15 cellular contexts compared by ENCODE assay signal in the genomic region with DNA sequence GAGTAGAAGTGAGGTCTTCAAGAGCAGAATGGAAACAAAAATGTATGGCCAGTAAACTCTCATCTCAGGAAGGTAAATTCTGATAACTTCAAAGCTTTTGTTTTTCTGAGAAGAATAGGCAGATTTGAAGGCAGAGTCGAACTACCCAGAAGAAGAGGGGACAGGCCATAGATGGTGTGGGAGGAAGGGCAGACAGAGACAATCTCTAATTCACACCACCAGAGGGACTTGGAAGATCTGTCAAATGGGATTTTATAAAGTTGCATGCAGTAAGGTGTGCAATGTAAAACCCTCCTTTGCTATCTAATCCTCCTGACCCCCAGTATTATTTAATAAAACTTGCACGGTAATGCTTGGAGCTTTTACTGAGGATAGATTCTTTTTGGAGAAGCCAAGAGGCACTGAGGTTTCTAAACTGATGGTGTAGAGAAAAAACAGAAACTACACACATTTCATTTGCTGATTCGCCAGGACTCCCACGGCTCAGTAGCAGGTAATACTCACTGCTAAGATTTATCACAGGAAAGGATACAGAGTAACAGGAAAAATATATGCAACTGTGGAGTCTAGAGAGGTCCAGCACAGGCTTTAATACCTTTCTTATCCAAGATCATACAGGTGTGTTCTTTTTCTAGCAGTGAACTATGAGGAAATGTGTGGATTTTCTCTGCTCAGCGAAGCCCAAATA. TPM values are rescaled to one million over a fixed set of nuclear protein-coding genes. Genes with fewer than 3 reads are reported as not detected.
DNase-seq lines count a peak whose midpoint lies in the region; ATAC-seq, FAIRE-seq and TF ChIP-seq lines count a peak whose summit lies in the region.
"Had no signal": no experiment of that assay in that cellular context is flagged by ENCODE, and none has a peak within 500 bp of the region (broad histone marks: within the 10 kb centered on the region; RNA-seq: fewer than 3 reads in every experiment).

No MANE protein-coding gene starts in this region.

- H3K4me1 ChIP-seq in left ventricle myocardium inferior: peaks cover 3% of the 10 kb centered on the region
- no peaks in the 10 kb centered on the region for H3K4me1 ChIP-seq in OCI-LY3 (ENCODE audit: low read length)
- peaks cover 6% of the 10 kb centered on the region for H3K4me1 ChIP-seq in endothelial cell of umbilical vein (ENCODE audit: control insufficient read depth, extremely low read depth, insufficient read depth, low read length)
- no peaks in the 10 kb centered on the region for H3K4me1 ChIP-seq in prostate gland (replicated peaks)

- H2AFZ ChIP-seq in OCI-LY3 (ENCODE audit: low read depth, low read length) (no peak overlapping the region), endothelial cell of umbilical vein (ENCODE audit: low read depth, low read length) (no peak overlapping the region)

- POLR2A ChIA-PET in endothelial cell of umbilical vein (lab: Charles Lee): no interaction called here

- H3K36me3 ChIP-seq in left ventricle myocardium inferior (peaks cover 9% of the 10 kb centered on the region), OCI-LY3 (replicated peaks; ENCODE audit: low read depth, low read length) (peaks cover 15% of the 10 kb centered on the region), endothelial cell of umbilical vein (ENCODE audit: control insufficient read depth in 2 of 2, extremely low read depth in 1 of 2, insufficient read depth in 2 of 2, low read length in 2 of 2) (peaks cover 3 to 8% of the 10 kb centered on the region in 2 experiments), prostate gland (no peaks in the 10 kb centered on the region)

- no peak overlapping the region for H3K4me2 ChIP-seq in OCI-LY3 (ENCODE audit: low read length)
- H3K4me2 ChIP-seq in endothelial cell of umbilical vein (ENCODE audit: insufficient read depth, low read length): no peak overlapping the region
- H3K4me2 ChIP-seq: smooth muscle cell had no signal

- no peaks in the 10 kb centered on the region for H3K9me1 ChIP-seq in endothelial cell of umbilical vein (replicated peaks; ENCODE audit: control insufficient read depth, extremely low read depth, insufficient read depth, low read length)

- H3K36me3 Mint-ChIP-seq in stimulated activated effector memory CD8-positive, alpha-beta T cell treated with anti-CD3 and anti-CD28 coated beads, Interleukin-12 subunit alpha, Interleukin-12 subunit beta, amount 100 ng/mL, for 72 hours: peaks cover 20% of the 10 kb centered on the region

- intact Hi-C loops in left ventricle myocardium inferior (cut with micrococcal nuclease) (no loop called here), left ventricle myocardium superior (cut with micrococcal nuclease) (no loop called here), endothelial cell of umbilical vein (cut with micrococcal nuclease) (no loop called here), prostate gland (cut with DNase I) (no loop called here)

- CTCF ChIA-PET in endothelial cell of umbilical vein (lab: Charles Lee): interaction anchor here (0.7 to 1.4 kb wide), 3 partner anchors 10 to 307 kb away, joined by 3 to 5 read pairs (median 5); no protein-coding TSS in a partner anchor

- H3K9me3 ChIP-seq in left ventricle myocardium inferior (replicated peaks) (no peaks in the 10 kb centered on the region), OCI-LY3 (ENCODE audit: insufficient read depth, low read length) (no peaks in the 10 kb centered on the region), endothelial cell of umbilical vein (replicated peaks; ENCODE audit: control insufficient read depth, insufficient read depth, low read length) (no peaks in the 10 kb centered on the region), prostate gland (no peaks in the 10 kb centered on the region)
- H3K9me3 ChIP-seq: upper lobe of right lung had no signal

- no peaks in the 10 kb centered on the region for H3K9me3 Mint-ChIP-seq in stimulated activated effector memory CD8-positive, alpha-beta T cell treated with anti-CD3 and anti-CD28 coated beads, Interleukin-12 subunit alpha, Interleukin-12 subunit beta, amount 100 ng/mL, for 72 hours

- TF ChIP-seq CTCF in left ventricle myocardium inferior (IDR thresholded peaks at IDR 0.05; ENCODE audit: borderline replicate concordance): peak; percentile 35
- peak; percentile 48 for TF ChIP-seq CTCF in OCI-LY3 (IDR thresholded peaks at IDR 0.05; ENCODE audit: low read depth, low read length)
- peak in 1 of 2 donors; percentile 12 for TF ChIP-seq CTCF in endothelial cell of umbilical vein (IDR thresholded peaks at IDR 0.05; ENCODE audit: extremely low read depth in 1 of 2, insufficient read depth in 1 of 2, low read depth in 1 of 2, low read length in 2 of 2)
- no peak for TF ChIP-seq CTCF in prostate gland (IDR thresholded peaks at IDR 0.05)

- H3K4me3 ChIP-seq in left ventricle myocardium inferior (no peak overlapping the region), OCI-LY3 (ENCODE audit: low read length) (no peak overlapping the region), endothelial cell of umbilical vein (replicated peaks in 1 of 3; ENCODE audit: insufficient read depth in 1 of 3, low read depth in 1 of 3, low read length in 3 of 3) (no peak overlapping the region), prostate gland (no peak overlapping the region)
- H3K4me3 ChIP-seq: SK-N-MC, smooth muscle cell, upper lobe of right lung had no signal

- no peak overlapping the region for H3K9ac ChIP-seq in OCI-LY3 (ENCODE audit: low read length)
- no peak overlapping the region for H3K9ac ChIP-seq in endothelial cell of umbilical vein (replicated peaks; ENCODE audit: extremely low read depth, insufficient read depth, low read length)

- peaks cover 22% of the 10 kb centered on the region for H4K20me1 ChIP-seq in OCI-LY3 (ENCODE audit: insufficient read depth, low read length)
- H4K20me1 ChIP-seq in endothelial cell of umbilical vein (replicated peaks; ENCODE audit: control insufficient read depth, extremely low read depth, insufficient read depth, low read length): peaks cover 11% of the 10 kb centered on the region

- H3K4me3 Mint-ChIP-seq in stimulated activated effector memory CD8-positive, alpha-beta T cell treated with anti-CD3 and anti-CD28 coated beads, Interleukin-12 subunit alpha, Interleukin-12 subunit beta, amount 100 ng/mL, for 72 hours: no peak overlapping the region

- H3K27ac ChIP-seq in left ventricle myocardium inferior (replicated peaks): no peak overlapping the region
- H3K27ac ChIP-seq in OCI-LY3 (ENCODE audit: low read length): no peak overlapping the region
- no peak overlapping the region for H3K27ac ChIP-seq in endothelial cell of umbilical vein (ENCODE audit: insufficient read depth, low read depth, low read length)
- no peak overlapping the region for H3K27ac ChIP-seq in prostate gland
- H3K27ac ChIP-seq: SK-N-MC, upper lobe of right lung had no signal

- H3K27ac Mint-ChIP-seq in stimulated activated effector memory CD8-positive, alpha-beta T cell treated with anti-CD3 and anti-CD28 coated beads, Interleukin-12 subunit alpha, Interleukin-12 subunit beta, amount 100 ng/mL, for 72 hours: peak overlapping the region; percentile 35

- BruUV-seq in endothelial cell of umbilical vein (replicated peaks; lab: Mats Ljungman, UMichigan): no TSS peak

- WGBS in prostate gland: 69% methylated on average over 5 of the region's 5 CpGs

- H3K79me2 ChIP-seq in OCI-LY3 (ENCODE audit: low read length) (no peaks in the 10 kb centered on the region), endothelial cell of umbilical vein (ENCODE audit: control insufficient read depth, insufficient read depth, low read length) (no peaks in the 10 kb centered on the region)

- no peak for FAIRE-seq in endothelial cell of umbilical vein (lab: Jason Lieb, UNC)
- FAIRE-seq: endometrium had no signal

- H3K4me1 Mint-ChIP-seq in stimulated activated effector memory CD8-positive, alpha-beta T cell treated with anti-CD3 and anti-CD28 coated beads, Interleukin-12 subunit alpha, Interleukin-12 subunit beta, amount 100 ng/mL, for 72 hours: peaks cover 20% of the 10 kb centered on the region

- ATAC-seq in left ventricle myocardium superior (no peak), HG03342 (IDR thresholded peaks at IDR 0.05; ENCODE audit: unreplicated experiment) (no peak), GM21737 (IDR thresholded peaks at IDR 0.05; ENCODE audit: unreplicated experiment) (no peak)
- peak; percentile 71 for ATAC-seq in stimulated activated effector memory CD8-positive, alpha-beta T cell treated with anti-CD3 and anti-CD28 coated beads, Interleukin-12 subunit alpha, Interleukin-12 subunit beta, amount 100 ng/mL, for 72 hours
- ATAC-seq: upper lobe of right lung had no signal

- dilution Hi-C loops in endothelial cell of umbilical vein (cut with MboI; ENCODE audit: extremely low pct_ligation_motif_present, low sequenced_read_pairs): no loop called here

- DNase-seq in left ventricle myocardium inferior (no peak), left ventricle myocardium superior (no peak), endothelial cell of umbilical vein (ENCODE audit: low read depth, low spot score) (peak; percentile 4), prostate gland (ENCODE audit: low spot score) (no peak)
- DNase-seq in stimulated activated effector memory CD8-positive, alpha-beta T cell treated with anti-CD3 and anti-CD28 coated beads, Interleukin-12 subunit alpha, Interleukin-12 subunit beta, amount 100 ng/mL, for 72 hours (ENCODE audit: low spot score in 2 of 2): no peak
- DNase-seq: activated CD4-positive, alpha-beta T cell treated with anti-CD3 and anti-CD28 coated beads, Interleukin-2, amount 50 U/mL, for 4 hours; H7; NCI-H446 treated with DMSO at 0.1 percent for 48 hours; upper lobe of right lung had no signal

- no peak for TF ChIP-seq POLR2A in endothelial cell of umbilical vein (IDR thresholded peaks at IDR 0.05; ENCODE audit: low read depth, low read length)
- no peak for TF ChIP-seq POLR2A in prostate gland (IDR thresholded peaks at IDR 0.05)

- H3K27me3 ChIP-seq in left ventricle myocardium inferior (ENCODE audit: low read depth): no peaks in the 10 kb centered on the region
- no peaks in the 10 kb centered on the region for H3K27me3 ChIP-seq in OCI-LY3 (ENCODE audit: low read depth, low read length)
- H3K27me3 ChIP-seq in endothelial cell of umbilical vein (ENCODE audit: control insufficient read depth in 2 of 2, insufficient read depth in 2 of 2, low read length in 2 of 2): no peaks in the 10 kb centered on the region
- no peaks in the 10 kb centered on the region for H3K27me3 ChIP-seq in prostate gland (replicated peaks; ENCODE audit: insufficient read depth)
- H3K27me3 ChIP-seq: upper lobe of right lung had no signal

RNA-seq across cellular contexts. Expression of gene SLC38A2, which starts 18.3 kb away (rescaled TPM):
- total RNA-seq in left ventricle myocardium inferior (129 TPM), left ventricle myocardium superior (165 TPM), endothelial cell of umbilical vein (427 and 459 TPM in 2 replicates), prostate gland (100 to 1,000 TPM; 116 to 264 TPM)
- polyA plus RNA-seq in endothelial cell of umbilical vein: 263 and 267 TPM in 2 replicates
- 96.2 and 111 TPM in 2 replicates for polyA plus RNA-seq in endothelial cell of umbilical vein (2011; cell fraction: cytosol; rRNA removed)
- polyA plus RNA-seq in endothelial cell of umbilical vein (2011; cell fraction: nucleus; rRNA removed): 800 and 825 TPM in 2 replicates
- polyA plus RNA-seq in endothelial cell of umbilical vein (2012): 442 and 473 TPM in 2 replicates
- 496 and 527 TPM in 2 replicates for polyA minus RNA-seq in endothelial cell of umbilical vein
- polyA minus RNA-seq in endothelial cell of umbilical vein (2011; cell fraction: cytosol; rRNA and poly(A)+ RNA removed): 275 TPM
- 1,147 and 1,325 TPM in 2 replicates for polyA minus RNA-seq in endothelial cell of umbilical vein (2011; cell fraction: nucleus; rRNA and poly(A)+ RNA removed)

Comparison
In these comparisons a context has a peak if more than half of its experiments do, and no peak if none do; other contexts are left out.
1. CTCF ChIP-seq: peak in left ventricle myocardium inferior (single experiment) and OCI-LY3 (single experiment); none in prostate gland (0 of 4).